In the genomic region with DNA sequence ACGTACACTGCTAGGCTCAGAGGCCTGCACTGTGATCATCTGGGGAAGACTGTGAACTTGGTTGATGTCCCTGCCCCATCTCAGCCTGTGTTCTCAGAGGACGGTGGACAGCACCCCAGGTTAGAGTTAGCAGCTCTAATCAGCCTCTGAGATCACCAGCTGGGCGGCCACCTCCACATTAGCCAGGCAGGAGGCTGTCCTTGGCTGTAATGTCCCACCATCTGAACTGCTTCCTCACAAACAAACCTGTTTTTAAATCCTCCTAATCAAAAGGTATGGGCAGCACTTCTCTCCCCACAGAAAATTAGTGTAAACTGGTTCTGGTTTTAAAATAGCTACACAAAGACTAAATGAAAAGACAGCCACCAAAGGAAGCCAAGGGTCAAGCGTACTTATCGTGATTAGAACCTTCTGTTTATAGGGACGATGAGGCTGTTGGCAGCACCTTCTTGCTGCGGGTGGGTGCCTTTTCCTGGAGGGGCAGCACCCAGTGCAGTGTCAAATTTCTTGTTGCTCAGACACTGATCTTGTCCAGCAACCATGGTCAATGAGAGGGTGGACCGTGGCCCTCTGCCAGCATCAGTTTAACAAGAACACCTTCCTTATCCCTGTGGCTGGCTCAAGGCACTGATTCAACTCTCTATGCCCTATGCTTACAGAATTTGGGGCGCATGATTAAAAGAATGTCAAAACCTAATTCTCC, we compare ENCODE assay signal across 1 cellular context.
TF ChIP-seq lines count a peak whose summit lies in the region.

No MANE protein-coding gene starts in this region.

TF ChIP-seq in H1, 55 proteins besides CTCF, POLR2A, EP300 and RAD21:
- no peak for TF ChIP-seq ZNF274 (IDR thresholded peaks at IDR 0.05; ENCODE audit: borderline replicate concordance, extremely low read depth, low read length)
- TF ChIP-seq YY1 (IDR thresholded peaks at IDR 0.05; ENCODE audit: low read depth, low read length): no peak
- TF ChIP-seq HDAC6 (IDR thresholded peaks at IDR 0.05; ENCODE audit: low read depth, low read length): no peak
- no peak for TF ChIP-seq SAP30 (IDR thresholded peaks at IDR 0.05; ENCODE audit: insufficient read depth, insufficient replicate concordance, low read length)
- no peak for TF ChIP-seq EZH2 (IDR thresholded peaks at IDR 0.05; ENCODE audit: low read depth, low read length, severe bottlenecking)
- no peak for TF ChIP-seq SP1 (IDR thresholded peaks at IDR 0.05; ENCODE audit: low read depth, low read length)
- no peak for TF ChIP-seq CEBPB (IDR thresholded peaks at IDR 0.05; ENCODE audit: low read depth, low read length)
- TF ChIP-seq SIRT6 (IDR thresholded peaks at IDR 0.05; ENCODE audit: low read length): no peak
- no peak for TF ChIP-seq BACH1 (IDR thresholded peaks at IDR 0.05; ENCODE audit: low read length)
- no peak for TF ChIP-seq RFX5 (IDR thresholded peaks at IDR 0.05; ENCODE audit: borderline replicate concordance, low read depth, low read length)
